Comparison of ENCODE assay signal across 8 cellular contexts in genomic region chr6:8434727-8435092, GRCh38. TPM values are rescaled to one million over a fixed set of nuclear protein-coding genes. Genes with fewer than 3 reads are reported as not detected.
DNase-seq lines count a peak whose midpoint lies in the region; ATAC-seq and TF ChIP-seq lines count a peak whose summit lies in the region.

No MANE protein-coding gene starts in this region.

- no peaks in the 10 kb centered on the region for H3K27me3 ChIP-seq in heart right ventricle

- intact Hi-C loops in heart right ventricle (cut with DNase I), result no loop called here

- DNase-seq in DMS53 treated with DMSO at 0.1 percent for 48 hours (lab: John Stamatoyannopoulos, UW; ENCODE audit: unreplicated experiment), result peak; percentile 27
- no peak for DNase-seq in DMS53 (lab: John Stamatoyannopoulos, UW)
- peak; percentile 13 for DNase-seq in SW480 (ENCODE audit: low spot score)
- DNase-seq in heart right ventricle, result no peak
- DNase-seq in pons (ENCODE audit: low spot score), result no peak
- no peak for DNase-seq in central memory CD4-positive, alpha-beta T cell

- TF ChIP-seq CTCF in heart right ventricle (IDR thresholded peaks at IDR 0.05), result no peak

- ATAC-seq in HG02798 (IDR thresholded peaks at IDR 0.05; ENCODE audit: poor library complexity, unreplicated experiment) (peak; percentile 9), heart right ventricle (peak in 4 of 8 donors; percentile 2 to 18 (median 4))

- H3K4me3 ChIP-seq in heart right ventricle, result peak overlapping the region; percentile 68 to 95 (median 84)
- H3K4me3 ChIP-seq in skin epidermis, result peak overlapping the region; percentile 62 to 95 (median 88)

- 2 to 3% methylated on average over 8 of the region's 8 CpGs for WGBS in heart right ventricle, 2 donors

- H3K27ac ChIP-seq in heart right ventricle, result peak overlapping the region; percentile 4 to 96 (median 90)
- peak overlapping the region; percentile 70 to 98 (median 93) for H3K27ac ChIP-seq in skin epidermis

- peaks cover 0 to 20% (median 0%) of the 10 kb centered on the region in 9 donors for H3K36me3 ChIP-seq in heart right ventricle

- no peaks in the 10 kb centered on the region for H3K9me3 ChIP-seq in heart right ventricle

- peaks cover 0 to 38% (median 24%) of the 10 kb centered on the region in 9 donors for H3K4me1 ChIP-seq in heart right ventricle

RNA-seq across cellular contexts. Expression of gene SLC35B3, which starts 0.6 kb away (rescaled TPM):
- 1 to 10 TPM; 4.5 to 8.6 (median 5.7) TPM for total RNA-seq in heart right ventricle
- 10 to 100 TPM in 1 of 2 donors, 1 to 10 TPM in 1; 6.4 to 19.9 TPM for polyA plus RNA-seq in heart right ventricle

Comparison
In these comparisons a context has a peak if more than half of its experiments do, and no peak if none do; other contexts are left out.
1. DNase-seq: peak in DMS53 treated with DMSO at 0.1 percent for 48 hours (single experiment) and SW480 (single experiment); none in DMS53 (single experiment), heart right ventricle (0 of 2), pons (single experiment) and central memory CD4-positive, alpha-beta T cell (single experiment).